Comparison of ENCODE assay signal across 1 cellular context in the genomic region with DNA sequence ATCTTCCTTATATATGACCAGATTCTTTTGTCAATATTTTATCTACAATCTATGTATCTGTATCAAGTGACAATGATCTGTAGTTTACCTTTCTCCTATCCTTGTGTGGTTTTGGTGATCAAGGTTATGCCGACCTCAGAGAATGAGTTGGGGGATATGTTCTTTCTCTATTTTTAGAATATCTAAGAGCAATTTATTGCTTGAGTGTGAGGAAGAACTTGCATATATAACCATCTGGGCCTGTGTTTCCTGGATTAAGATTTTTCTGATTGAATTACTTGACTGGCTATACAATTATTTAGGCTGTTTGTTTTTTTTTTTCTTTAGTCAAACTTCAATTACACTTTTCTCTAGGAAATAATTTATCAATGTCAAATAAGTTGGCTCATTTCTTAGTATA.
TF ChIP-seq lines count a peak whose summit lies in the region.

No MANE protein-coding gene starts in this region.

TF ChIP-seq in GM12878, 131 proteins besides CTCF, POLR2A, EP300 and RAD21:
- no peak for TF ChIP-seq ZNF622 (IDR thresholded peaks at IDR 0.05)
- no peak for TF ChIP-seq ZNF384 (IDR thresholded peaks at IDR 0.05; ENCODE audit: borderline replicate concordance, low read depth, low read length)
- no peak for TF ChIP-seq CBX3 (IDR thresholded peaks at IDR 0.05; ENCODE audit: borderline replicate concordance, low read depth)
- TF ChIP-seq, protein P1, sequence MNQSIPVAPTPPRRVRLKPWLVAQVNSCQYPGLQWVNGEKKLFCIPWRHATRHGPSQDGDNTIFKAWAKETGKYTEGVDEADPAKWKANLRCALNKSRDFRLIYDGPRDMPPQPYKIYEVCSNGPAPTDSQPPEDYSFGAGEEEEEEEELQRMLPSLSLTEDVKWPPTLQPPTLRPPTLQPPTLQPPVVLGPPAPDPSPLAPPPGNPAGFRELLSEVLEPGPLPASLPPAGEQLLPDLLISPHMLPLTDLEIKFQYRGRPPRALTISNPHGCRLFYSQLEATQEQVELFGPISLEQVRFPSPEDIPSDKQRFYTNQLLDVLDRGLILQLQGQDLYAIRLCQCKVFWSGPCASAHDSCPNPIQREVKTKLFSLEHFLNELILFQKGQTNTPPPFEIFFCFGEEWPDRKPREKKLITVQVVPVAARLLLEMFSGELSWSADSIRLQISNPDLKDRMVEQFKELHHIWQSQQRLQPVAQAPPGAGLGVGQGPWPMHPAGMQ (IDR thresholded peaks at IDR 0.05; ENCODE audit: borderline replicate concordance), result no peak
- no peak for TF ChIP-seq MYC (IDR thresholded peaks at IDR 0.05; ENCODE audit: insufficient read depth, insufficient read length, insufficient replicate concordance, low read length, severe bottlenecking)
- TF ChIP-seq SIN3A (IDR thresholded peaks at IDR 0.05; ENCODE audit: low read depth, low read length), result no peak
- no peak for TF ChIP-seq NR2C2 (IDR thresholded peaks at IDR 0.05; ENCODE audit: borderline replicate concordance, control insufficient read depth, insufficient read length, low read depth)
- TF ChIP-seq, protein P2, sequence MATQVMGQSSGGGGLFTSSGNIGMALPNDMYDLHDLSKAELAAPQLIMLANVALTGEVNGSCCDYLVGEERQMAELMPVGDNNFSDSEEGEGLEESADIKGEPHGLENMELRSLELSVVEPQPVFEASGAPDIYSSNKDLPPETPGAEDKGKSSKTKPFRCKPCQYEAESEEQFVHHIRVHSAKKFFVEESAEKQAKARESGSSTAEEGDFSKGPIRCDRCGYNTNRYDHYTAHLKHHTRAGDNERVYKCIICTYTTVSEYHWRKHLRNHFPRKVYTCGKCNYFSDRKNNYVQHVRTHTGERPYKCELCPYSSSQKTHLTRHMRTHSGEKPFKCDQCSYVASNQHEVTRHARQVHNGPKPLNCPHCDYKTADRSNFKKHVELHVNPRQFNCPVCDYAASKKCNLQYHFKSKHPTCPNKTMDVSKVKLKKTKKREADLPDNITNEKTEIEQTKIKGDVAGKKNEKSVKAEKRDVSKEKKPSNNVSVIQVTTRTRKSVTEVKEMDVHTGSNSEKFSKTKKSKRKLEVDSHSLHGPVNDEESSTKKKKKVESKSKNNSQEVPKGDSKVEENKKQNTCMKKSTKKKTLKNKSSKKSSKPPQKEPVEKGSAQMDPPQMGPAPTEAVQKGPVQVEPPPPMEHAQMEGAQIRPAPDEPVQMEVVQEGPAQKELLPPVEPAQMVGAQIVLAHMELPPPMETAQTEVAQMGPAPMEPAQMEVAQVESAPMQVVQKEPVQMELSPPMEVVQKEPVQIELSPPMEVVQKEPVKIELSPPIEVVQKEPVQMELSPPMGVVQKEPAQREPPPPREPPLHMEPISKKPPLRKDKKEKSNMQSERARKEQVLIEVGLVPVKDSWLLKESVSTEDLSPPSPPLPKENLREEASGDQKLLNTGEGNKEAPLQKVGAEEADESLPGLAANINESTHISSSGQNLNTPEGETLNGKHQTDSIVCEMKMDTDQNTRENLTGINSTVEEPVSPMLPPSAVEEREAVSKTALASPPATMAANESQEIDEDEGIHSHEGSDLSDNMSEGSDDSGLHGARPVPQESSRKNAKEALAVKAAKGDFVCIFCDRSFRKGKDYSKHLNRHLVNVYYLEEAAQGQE (IDR thresholded peaks at IDR 0.05; ENCODE audit: low read depth, low read length), result no peak
- TF ChIP-seq, protein P3, sequence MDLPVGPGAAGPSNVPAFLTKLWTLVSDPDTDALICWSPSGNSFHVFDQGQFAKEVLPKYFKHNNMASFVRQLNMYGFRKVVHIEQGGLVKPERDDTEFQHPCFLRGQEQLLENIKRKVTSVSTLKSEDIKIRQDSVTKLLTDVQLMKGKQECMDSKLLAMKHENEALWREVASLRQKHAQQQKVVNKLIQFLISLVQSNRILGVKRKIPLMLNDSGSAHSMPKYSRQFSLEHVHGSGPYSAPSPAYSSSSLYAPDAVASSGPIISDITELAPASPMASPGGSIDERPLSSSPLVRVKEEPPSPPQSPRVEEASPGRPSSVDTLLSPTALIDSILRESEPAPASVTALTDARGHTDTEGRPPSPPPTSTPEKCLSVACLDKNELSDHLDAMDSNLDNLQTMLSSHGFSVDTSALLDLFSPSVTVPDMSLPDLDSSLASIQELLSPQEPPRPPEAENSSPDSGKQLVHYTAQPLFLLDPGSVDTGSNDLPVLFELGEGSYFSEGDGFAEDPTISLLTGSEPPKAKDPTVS (IDR thresholded peaks at IDR 0.05; ENCODE audit: low read depth, low read length), result no peak
- no peak for TF ChIP-seq PML (IDR thresholded peaks at IDR 0.05; ENCODE audit: low read length)
- TF ChIP-seq KLF5 (IDR thresholded peaks at IDR 0.05; ENCODE audit: partially characterized antibody), result no peak
- TF ChIP-seq SUZ12 (IDR thresholded peaks at IDR 0.05; ENCODE audit: unreplicated experiment), result no peak
